ENCODE assay signal across 1 cellular context in genomic region chr12:50527086-50527726, GRCh38.
TF ChIP-seq lines count a peak whose summit lies in the region.

No MANE protein-coding gene starts in this region.

TF ChIP-seq in HepG2, 621 proteins besides CTCF, POLR2A, EP300 and RAD21 (continued from another document and continues in another):
- TF ChIP-seq, protein P1, sequence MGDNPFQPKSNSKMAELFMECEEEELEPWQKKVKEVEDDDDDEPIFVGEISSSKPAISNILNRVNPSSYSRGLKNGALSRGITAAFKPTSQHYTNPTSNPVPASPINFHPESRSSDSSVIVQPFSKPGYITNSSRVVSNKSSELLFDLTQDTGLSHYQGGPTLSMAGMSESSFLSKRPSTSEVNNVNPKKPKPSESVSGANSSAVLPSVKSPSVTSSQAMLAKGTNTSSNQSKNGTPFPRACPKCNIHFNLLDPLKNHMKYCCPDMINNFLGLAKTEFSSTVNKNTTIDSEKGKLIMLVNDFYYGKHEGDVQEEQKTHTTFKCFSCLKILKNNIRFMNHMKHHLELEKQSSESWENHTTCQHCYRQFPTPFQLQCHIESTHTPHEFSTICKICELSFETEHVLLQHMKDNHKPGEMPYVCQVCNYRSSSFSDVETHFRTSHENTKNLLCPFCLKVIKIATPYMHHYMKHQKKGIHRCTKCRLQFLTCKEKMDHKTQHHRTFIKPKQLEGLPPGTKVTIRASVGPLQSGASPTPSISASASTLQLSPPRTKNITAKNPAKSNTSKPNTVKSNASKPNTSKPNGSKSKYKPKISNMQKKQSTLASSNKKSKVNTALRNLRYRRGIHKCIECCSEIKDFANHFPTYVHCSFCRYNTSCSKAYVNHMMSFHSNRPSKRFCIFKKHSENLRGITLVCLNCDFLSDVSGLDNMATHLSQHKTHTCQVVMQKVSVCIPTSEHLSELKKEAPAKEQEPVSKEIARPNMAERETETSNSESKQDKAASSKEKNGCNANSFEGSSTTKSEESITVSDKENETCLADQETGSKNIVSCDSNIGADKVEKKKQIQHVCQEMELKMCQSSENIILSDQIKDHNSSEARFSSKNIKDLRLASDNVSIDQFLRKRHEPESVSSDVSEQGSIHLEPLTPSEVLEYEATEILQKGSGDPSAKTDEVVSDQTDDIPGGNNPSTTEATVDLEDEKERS (CRISPR knock-in tag; IDR thresholded peaks at IDR 0.05) = peak; percentile 18; the same call in 1 of the 2 replicates
- no peak for TF ChIP-seq TSC22D2 (CRISPR knock-in tag; IDR thresholded peaks at IDR 0.05; ENCODE audit: borderline replicate concordance)
- TF ChIP-seq ZNF75D (CRISPR knock-in tag; IDR thresholded peaks at IDR 0.05; ENCODE audit: borderline replicate concordance) = no peak
- no peak for TF ChIP-seq AGO2 (optimal IDR thresholded peaks at IDR 0.05; ENCODE audit: low read depth, low read length)
- TF ChIP-seq KAT8 (CRISPR knock-in tag; IDR thresholded peaks at IDR 0.05) = peak; percentile 52; the same call in 1 of the 2 replicates
- TF ChIP-seq DPF2 (CRISPR knock-in tag; IDR thresholded peaks at IDR 0.05; ENCODE audit: borderline replicate concordance, low read depth) = peak; percentile 91
- TF ChIP-seq ZBTB20 (CRISPR knock-in tag; IDR thresholded peaks at IDR 0.05; ENCODE audit: borderline replicate concordance, low read depth) = no peak
- no peak for TF ChIP-seq GABPA (IDR thresholded peaks at IDR 0.05; ENCODE audit: low read depth, low read length)
- TF ChIP-seq GABPA (CRISPR knock-in tag; IDR thresholded peaks at IDR 0.05; ENCODE audit: low read depth) = peak; percentile 16; the same call in 1 of the 2 replicates
- no peak for TF ChIP-seq NONO (IDR thresholded peaks at IDR 0.05)
- TF ChIP-seq NONO (CRISPR knock-in tag; conservative IDR thresholded peaks at IDR 0.05) = peak; percentile 50; the same call in 1 of the 2 replicates
- peak; percentile 93 for TF ChIP-seq SMARCC2 (IDR thresholded peaks at IDR 0.05)
- TF ChIP-seq MTA1 (CRISPR knock-in tag; IDR thresholded peaks at IDR 0.05; ENCODE audit: borderline replicate concordance) = no peak
- TF ChIP-seq RERE (CRISPR knock-in tag; IDR thresholded peaks at IDR 0.05; ENCODE audit: low read depth) = peak; percentile 61
- TF ChIP-seq PRPF4 (IDR thresholded peaks at IDR 0.05; ENCODE audit: low read depth, low read length, poor library complexity, severe bottlenecking) = no peak
- TF ChIP-seq CREB1 (IDR thresholded peaks at IDR 0.05) = peak; percentile 15; the same call in 1 of the 2 replicates
- TF ChIP-seq CREB1 (CRISPR knock-in tag; IDR thresholded peaks at IDR 0.05) = no peak; the same call in 1 of the 2 replicates
- no peak for TF ChIP-seq JUND (CRISPR knock-in tag; IDR thresholded peaks at IDR 0.05)
- TF ChIP-seq ZNF264 (CRISPR knock-in tag; IDR thresholded peaks at IDR 0.05) = peak; percentile 18; the same call in 1 of the 2 replicates
- TF ChIP-seq TCF7 (IDR thresholded peaks at IDR 0.05; ENCODE audit: low read depth) = peak; percentile 55
- no peak for TF ChIP-seq ARNTL (CRISPR knock-in tag; IDR thresholded peaks at IDR 0.05)
- TF ChIP-seq NCOA2 (CRISPR knock-in tag; IDR thresholded peaks at IDR 0.05) = peak; percentile 96
- TF ChIP-seq CBX2 (IDR thresholded peaks at IDR 0.05; ENCODE audit: low read depth, low read length) = no peak
- no peak for TF ChIP-seq CBX2 (CRISPR knock-in tag; IDR thresholded peaks at IDR 0.05; ENCODE audit: low read depth)
- peak; percentile 70; the same call in 1 of the 2 replicates for TF ChIP-seq SIX1 (CRISPR knock-in tag; IDR thresholded peaks at IDR 0.05; ENCODE audit: borderline replicate concordance)
- no peak for TF ChIP-seq ZNF451 (CRISPR knock-in tag; IDR thresholded peaks at IDR 0.05)
- peak; percentile 82; the same call in 1 of the 2 replicates for TF ChIP-seq NFKBIZ (CRISPR knock-in tag; IDR thresholded peaks at IDR 0.05)
- no peak for TF ChIP-seq SP2 (CRISPR knock-in tag; IDR thresholded peaks at IDR 0.05)
- TF ChIP-seq POGZ (CRISPR knock-in tag; IDR thresholded peaks at IDR 0.05) = peak; percentile 69
- TF ChIP-seq MNT (IDR thresholded peaks at IDR 0.05) = no peak
- TF ChIP-seq ATF1 (CRISPR knock-in tag; IDR thresholded peaks at IDR 0.05) = 0 out of 2 replicates have a peak, but pooled peaks have one; percentile 9
- no peak for TF ChIP-seq MYPOP (CRISPR knock-in tag; IDR thresholded peaks at IDR 0.05)
- TF ChIP-seq ZNF549 (CRISPR knock-in tag; IDR thresholded peaks at IDR 0.05) = no peak
- peak; percentile 96 for TF ChIP-seq MED1 (CRISPR knock-in tag; IDR thresholded peaks at IDR 0.05)
- no peak for TF ChIP-seq ZNF546 (CRISPR knock-in tag; conservative IDR thresholded peaks at IDR 0.05)
- no peak for TF ChIP-seq CHCHD3 (CRISPR knock-in tag; IDR thresholded peaks at IDR 0.05)
- no peak for TF ChIP-seq NFAT5 (CRISPR knock-in tag; IDR thresholded peaks at IDR 0.05)
- no peak for TF ChIP-seq ZFY (CRISPR knock-in tag; IDR thresholded peaks at IDR 0.05)
- peak; percentile 66 for TF ChIP-seq ZNF362 (CRISPR knock-in tag; IDR thresholded peaks at IDR 0.05; ENCODE audit: borderline replicate concordance)
